18 cellular contexts compared by ENCODE assay signal in the genomic region with DNA sequence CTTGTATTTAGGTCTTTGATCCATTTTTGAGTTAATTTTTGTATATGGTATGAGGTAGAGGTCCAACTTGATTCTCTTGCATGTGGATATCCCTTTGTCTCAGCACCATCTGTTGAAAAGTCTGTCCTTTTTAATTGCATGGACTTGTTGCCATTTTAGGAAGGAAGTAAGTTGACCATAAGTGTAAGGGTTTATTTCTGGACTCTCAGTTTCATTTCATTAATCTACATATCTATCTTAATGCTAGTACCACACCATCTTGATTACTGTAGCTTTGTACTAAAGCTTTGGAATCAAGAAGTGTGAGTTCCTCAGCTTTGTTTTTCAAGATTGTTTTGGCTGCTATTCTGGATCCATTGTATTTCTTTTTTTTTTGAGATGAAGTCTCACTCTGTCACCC. TPM values are rescaled to one million over a fixed set of nuclear protein-coding genes. Genes with fewer than 3 reads are reported as not detected.
DNase-seq lines count a peak whose midpoint lies in the region; ATAC-seq, FAIRE-seq and TF ChIP-seq lines count a peak whose summit lies in the region.
"Had no signal": no experiment of that assay in that cellular context is flagged by ENCODE, and none has a peak within 500 bp of the region (broad histone marks: within the 10 kb centered on the region; RNA-seq: fewer than 3 reads in every experiment).

No MANE protein-coding gene starts in this region.

- H3K79me2 ChIP-seq in Karpas-422 (ENCODE audit: low read length), result peaks cover 74% of the 10 kb centered on the region

- H3K27ac ChIP-seq in Karpas-422 (ENCODE audit: low read length), result peak overlapping the region; percentile 26; the same call in 1 of the 2 replicates
- peak overlapping the region; percentile 4 for H3K27ac ChIP-seq in neutrophil
- H3K27ac ChIP-seq: Peyer's patch had no signal

- FAIRE-seq in GM12892 (lab: Jason Lieb, UNC), result peak; percentile 78

- TF ChIP-seq CTCF in activated CD8-positive, alpha-beta T cell treated with anti-CD3 and anti-CD28 coated beads for 36 hours (IDR thresholded peaks at IDR 0.05), result no peak
- no peak for TF ChIP-seq CTCF in neutrophil (IDR thresholded peaks at IDR 0.05)

- H2AFZ ChIP-seq in Karpas-422 (ENCODE audit: low read length), result no peak overlapping the region

- no peaks in the 10 kb centered on the region for H4K20me1 ChIP-seq in Karpas-422 (ENCODE audit: insufficient read depth, low read depth, low read length)

- intact Hi-C loops in activated CD8-positive, alpha-beta T cell treated with anti-CD3 and anti-CD28 coated beads for 36 hours (cut with micrococcal nuclease), result no loop called here
- intact Hi-C loops in Right ventricle myocardium superior (cut with DNase I), result no loop called here

- no peak for DNase-seq in activated CD8-positive, alpha-beta T cell treated with anti-CD3 and anti-CD28 coated beads for 36 hours
- no peak for DNase-seq in activated CD8-positive, alpha-beta T cell treated with anti-CD3 and anti-CD28 coated beads, Interleukin-2, amount 10 ng/mL, durations not matched to agents 7 days and 5 days
- DNase-seq in GM12892 (ENCODE audit: insufficient read length) (no peak), Karpas-422 (no peak), Right ventricle myocardium superior (no peak)
- DNase-seq: BE2C; CD4-positive, alpha-beta memory T cell; DMS153; GF-D8; NCI-H1105 treated with DMSO at 0.1 percent for 48 hours; NCI-H1694; NCI-H524 treated with DMSO at 0.1 percent for 48 hours; Peyer's patch had no signal

- no peak overlapping the region for H3K4me3 ChIP-seq in Karpas-422 (ENCODE audit: low read length)
- H3K4me3 ChIP-seq in neutrophil (ENCODE audit: low read depth in 1 of 2, low read length in 1 of 2), result no peak overlapping the region
- H3K4me3 ChIP-seq: HAP-1, Peyer's patch had no signal

- no peak for ATAC-seq in activated CD8-positive, alpha-beta T cell treated with anti-CD3 and anti-CD28 coated beads for 36 hours
- no peak for ATAC-seq in activated CD8-positive, alpha-beta T cell treated with anti-CD3 and anti-CD28 coated beads, Interleukin-2, amount 10 ng/mL, durations not matched to agents 7 days and 5 days
- ATAC-seq in SK-N-SH treated with all-trans-retinoic acid at 6 μM for 48 hours, result no peak
- no peak for ATAC-seq in HG03045 (IDR thresholded peaks at IDR 0.05; ENCODE audit: unreplicated experiment)
- ATAC-seq in Right ventricle myocardium superior (ENCODE audit: poor library complexity), result no peak

- no peak overlapping the region for H3K9ac ChIP-seq in Karpas-422 (ENCODE audit: low read length)

- no peak overlapping the region for H3K4me3 Mint-ChIP-seq in activated CD8-positive, alpha-beta T cell treated with anti-CD3 and anti-CD28 coated beads for 36 hours
- H3K4me3 Mint-ChIP-seq in activated CD8-positive, alpha-beta T cell treated with anti-CD3 and anti-CD28 coated beads, Interleukin-2, amount 10 ng/mL, durations not matched to agents 7 days and 5 days, result no peak overlapping the region
- H3K4me3 Mint-ChIP-seq: CD4-positive, alpha-beta memory T cell had no signal

- no peaks in the 10 kb centered on the region for H3K9me3 Mint-ChIP-seq in activated CD8-positive, alpha-beta T cell treated with anti-CD3 and anti-CD28 coated beads for 36 hours
- no peaks in the 10 kb centered on the region for H3K9me3 Mint-ChIP-seq in activated CD8-positive, alpha-beta T cell treated with anti-CD3 and anti-CD28 coated beads, Interleukin-2, amount 10 ng/mL, durations not matched to agents 7 days and 5 days (ENCODE audit: insufficient read depth)
- H3K9me3 Mint-ChIP-seq: CD4-positive, alpha-beta memory T cell had no signal

- H3K36me3 ChIP-seq in Karpas-422 (ENCODE audit: insufficient read depth, low read length) (peaks cover 7% of the 10 kb centered on the region), neutrophil (peaks cover 79% of the 10 kb centered on the region)

- no peaks in the 10 kb centered on the region for H3K9me3 ChIP-seq in Karpas-422 (ENCODE audit: low read length)
- no peaks in the 10 kb centered on the region for H3K9me3 ChIP-seq in neutrophil
- H3K9me3 ChIP-seq: BE2C, HAP-1, Peyer's patch had no signal

- CTCF ChIA-PET in activated CD8-positive, alpha-beta T cell treated with anti-CD3 and anti-CD28 coated beads for 36 hours (lab: Charles Lee), result interaction anchor here (0.8 to 2.2 kb wide), 4 partner anchors 12 to 47 kb away, joined by 3 to 9 read pairs (median 4); no protein-coding TSS in a partner anchor
- CTCF ChIA-PET in activated CD8-positive, alpha-beta T cell treated with anti-CD3 and anti-CD28 coated beads, Interleukin-2, amount 10 ng/mL, durations not matched to agents 7 days and 5 days (lab: Charles Lee), result no interaction called here

- POLR2A ChIA-PET in activated CD8-positive, alpha-beta T cell treated with anti-CD3 and anti-CD28 coated beads for 36 hours (lab: Charles Lee), result no interaction called here
- POLR2A ChIA-PET in activated CD8-positive, alpha-beta T cell treated with anti-CD3 and anti-CD28 coated beads, Interleukin-2, amount 10 ng/mL, durations not matched to agents 7 days and 5 days (lab: Charles Lee), result no interaction called here

- peaks cover 56% of the 10 kb centered on the region for H3K4me1 Mint-ChIP-seq in activated CD8-positive, alpha-beta T cell treated with anti-CD3 and anti-CD28 coated beads for 36 hours (ENCODE audit: low read depth)
- peaks cover 46% of the 10 kb centered on the region for H3K4me1 Mint-ChIP-seq in activated CD8-positive, alpha-beta T cell treated with anti-CD3 and anti-CD28 coated beads, Interleukin-2, amount 10 ng/mL, durations not matched to agents 7 days and 5 days (ENCODE audit: low read depth)

- TF ChIP-seq POLR2A in GM12892 (IDR thresholded peaks at IDR 0.05; ENCODE audit: low read depth, low read length), result no peak

- peak overlapping the region; percentile 12 for H3K27ac Mint-ChIP-seq in activated CD8-positive, alpha-beta T cell treated with anti-CD3 and anti-CD28 coated beads for 36 hours
- no peak overlapping the region for H3K27ac Mint-ChIP-seq in activated CD8-positive, alpha-beta T cell treated with anti-CD3 and anti-CD28 coated beads, Interleukin-2, amount 10 ng/mL, durations not matched to agents 7 days and 5 days

- H3K9me2 ChIP-seq in Karpas-422 (replicated peaks; ENCODE audit: insufficient read depth, low read length), result no peaks in the 10 kb centered on the region

- H3K27me3 ChIP-seq in Karpas-422 (ENCODE audit: low read length) (no peaks in the 10 kb centered on the region), neutrophil (no peaks in the 10 kb centered on the region)
- H3K27me3 ChIP-seq: BE2C, Peyer's patch had no signal

- no peaks in the 10 kb centered on the region for H3K27me3 Mint-ChIP-seq in activated CD8-positive, alpha-beta T cell treated with anti-CD3 and anti-CD28 coated beads for 36 hours
- no peaks in the 10 kb centered on the region for H3K27me3 Mint-ChIP-seq in activated CD8-positive, alpha-beta T cell treated with anti-CD3 and anti-CD28 coated beads, Interleukin-2, amount 10 ng/mL, durations not matched to agents 7 days and 5 days (ENCODE audit: low read depth)
- H3K27me3 Mint-ChIP-seq: CD4-positive, alpha-beta memory T cell had no signal

- no peak overlapping the region for H3K4me2 ChIP-seq in Karpas-422 (ENCODE audit: low read depth, low read length, poor library complexity, severe bottlenecking)

- peaks cover 50% of the 10 kb centered on the region for H3K36me3 Mint-ChIP-seq in activated CD8-positive, alpha-beta T cell treated with anti-CD3 and anti-CD28 coated beads for 36 hours (ENCODE audit: low read depth)
- H3K36me3 Mint-ChIP-seq in activated CD8-positive, alpha-beta T cell treated with anti-CD3 and anti-CD28 coated beads, Interleukin-2, amount 10 ng/mL, durations not matched to agents 7 days and 5 days (ENCODE audit: low read depth), result peaks cover 65% of the 10 kb centered on the region

- H3K4me1 ChIP-seq in Karpas-422 (ENCODE audit: low read length) (peaks cover 29% of the 10 kb centered on the region), neutrophil (ENCODE audit: control insufficient read depth in 1 of 2, insufficient read depth in 1 of 2, low read depth in 1 of 2, low read length in 1 of 2) (no peaks in the 10 kb centered on the region)
- H3K4me1 ChIP-seq: BE2C, Peyer's patch had no signal

TF ChIP-seq in SK-N-SH treated with all-trans-retinoic acid at 6 μM for 48 hours, 23 proteins besides CTCF, POLR2A, EP300 and RAD21 (continues in another document):
- TF ChIP-seq GLIS3 (CRISPR knock-in tag; IDR thresholded peaks at IDR 0.05) (no peak), ZNF70 (CRISPR knock-in tag; IDR thresholded peaks at IDR 0.05) (no peak), TOX (CRISPR knock-in tag; IDR thresholded peaks at IDR 0.05; ENCODE audit: borderline replicate concordance) (no peak)
- TF ChIP-seq, protein P1, sequence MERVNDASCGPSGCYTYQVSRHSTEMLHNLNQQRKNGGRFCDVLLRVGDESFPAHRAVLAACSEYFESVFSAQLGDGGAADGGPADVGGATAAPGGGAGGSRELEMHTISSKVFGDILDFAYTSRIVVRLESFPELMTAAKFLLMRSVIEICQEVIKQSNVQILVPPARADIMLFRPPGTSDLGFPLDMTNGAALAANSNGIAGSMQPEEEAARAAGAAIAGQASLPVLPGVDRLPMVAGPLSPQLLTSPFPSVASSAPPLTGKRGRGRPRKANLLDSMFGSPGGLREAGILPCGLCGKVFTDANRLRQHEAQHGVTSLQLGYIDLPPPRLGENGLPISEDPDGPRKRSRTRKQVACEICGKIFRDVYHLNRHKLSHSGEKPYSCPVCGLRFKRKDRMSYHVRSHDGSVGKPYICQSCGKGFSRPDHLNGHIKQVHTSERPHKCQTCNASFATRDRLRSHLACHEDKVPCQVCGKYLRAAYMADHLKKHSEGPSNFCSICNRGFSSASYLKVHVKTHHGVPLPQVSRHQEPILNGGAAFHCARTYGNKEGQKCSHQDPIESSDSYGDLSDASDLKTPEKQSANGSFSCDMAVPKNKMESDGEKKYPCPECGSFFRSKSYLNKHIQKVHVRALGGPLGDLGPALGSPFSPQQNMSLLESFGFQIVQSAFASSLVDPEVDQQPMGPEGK (CRISPR knock-in tag; IDR thresholded peaks at IDR 0.05; ENCODE audit: borderline replicate concordance), result no peak

RNA-seq across cellular contexts. Expression of a gene that starts 31.4 kb away (rescaled TPM):
- total RNA-seq in activated CD8-positive, alpha-beta T cell treated with anti-CD3 and anti-CD28 coated beads for 36 hours, result 10 to 100 TPM; 27.0 to 27.5 TPM
- total RNA-seq in activated CD8-positive, alpha-beta T cell treated with anti-CD3 and anti-CD28 coated beads, Interleukin-2, amount 10 ng/mL, durations not matched to agents 7 days and 5 days, result 10 to 100 TPM; 43.6 to 43.7 TPM
- 13.1 TPM for polyA plus RNA-seq in GM12892 (2012; ENCODE audit: missing spikeins)
- 18.0 and 34.0 TPM in 2 replicates for total RNA-seq in Karpas-422 (2014; rRNA removed; shearing (Covaris generic); ENCODE audit: low replicate concordance)
- 6.5 TPM for total RNA-seq in Right ventricle myocardium superior

RNA-seq across cellular contexts. Expression of a gene that starts 52.2 kb away (rescaled TPM):
- under 1 TPM; 0.29 to 0.32 TPM for total RNA-seq in activated CD8-positive, alpha-beta T cell treated with anti-CD3 and anti-CD28 coated beads for 36 hours
- total RNA-seq in activated CD8-positive, alpha-beta T cell treated with anti-CD3 and anti-CD28 coated beads, Interleukin-2, amount 10 ng/mL, durations not matched to agents 7 days and 5 days, result under 1 TPM; 0.18 to 0.63 TPM
- polyA plus RNA-seq in GM12892 (2012; ENCODE audit: missing spikeins), result not detected
- not detected in 2 replicates for total RNA-seq in Karpas-422 (2014; rRNA removed; shearing (Covaris generic); ENCODE audit: low replicate concordance)
- total RNA-seq in Right ventricle myocardium superior, result not detected
- total RNA-seq: A172 had no signal
- polyA plus RNA-seq: CD4-positive, alpha-beta memory T cell had no signal
